ENCODE assay signal across 9 cellular contexts in genomic region chr12:108204618-108205017, GRCh38.
"Had no signal": no experiment of that assay in that cellular context is flagged by ENCODE, and none has a peak within 500 bp of the region (broad histone marks: within the 10 kb centered on the region; RNA-seq: fewer than 3 reads in every experiment).

No MANE protein-coding gene starts in this region.

- H3K27ac Mint-ChIP-seq: HFFc6, IgD-negative memory B cell had no signal

- H3K4me3 Mint-ChIP-seq: HFFc6, IgD-negative memory B cell had no signal

- H3K27ac ChIP-seq: HL-60 had no signal

- DNase-seq: GOT3, H7, HFFc6, KBM-7 had no signal

- H3K36me3 ChIP-seq: HAP-1 had no signal

- H3K9me3 ChIP-seq: HAP-1 had no signal

- H3K4me1 ChIP-seq: HAP-1 had no signal

- ATAC-seq: HCT116, HepG2 had no signal

- H3K4me3 ChIP-seq: HAP-1 had no signal
